ENCODE assay signal across 9 cellular contexts in genomic region chr22:25027959-25028840, GRCh38.
A peak's percentile ranks its signal among the peaks of the same experiment; 100 is the strongest.
DNase-seq lines count a peak whose midpoint lies in the region; ATAC-seq and TF ChIP-seq lines count a peak whose summit lies in the region.
"Had no signal": no experiment of that assay in that cellular context is flagged by ENCODE, and none has a peak within 500 bp of the region (broad histone marks: within the 10 kb centered on the region; RNA-seq: fewer than 3 reads in every experiment).

No MANE protein-coding gene starts in this region.

- TF ChIP-seq CTCF in tibial artery (IDR thresholded peaks at IDR 0.05), result peak; percentile 28 to 33

- H3K9me3 ChIP-seq in tibial artery, result no peaks in the 10 kb centered on the region

- in situ Hi-C loops in G401 (cut with HindIII; ENCODE audit: low sequenced_read_pairs), result loop anchor here (25.0 kb wide), 1 partner anchor 91 kb away; the partner anchor contains the start of gene LHFPL7

- H3K36me3 Mint-ChIP-seq in activated CD8-positive, alpha-beta memory T cell treated with anti-CD3 and anti-CD28 coated beads, Interleukin-2, amount 10 ng/mL, durations not matched to agents 7 days and 5 days, result no peaks in the 10 kb centered on the region
- H3K36me3 Mint-ChIP-seq in activated T-cell treated with anti-CD3 and anti-CD28 coated beads, Interleukin-2, amount 50 U/mL, for 4 hours (ENCODE audit: insufficient read depth), result no peaks in the 10 kb centered on the region

- H3K27ac Mint-ChIP-seq in activated CD8-positive, alpha-beta memory T cell treated with anti-CD3 and anti-CD28 coated beads, Interleukin-2, amount 10 ng/mL, durations not matched to agents 7 days and 5 days, result no peak overlapping the region

- intact Hi-C loops in left ventricle myocardium superior (cut with micrococcal nuclease), result no loop called here
- intact Hi-C loops in tibial artery (cut with DNase I; ENCODE audit: low total_unique reads), result no loop called here

- H3K27me3 ChIP-seq in tibial artery, result no peaks in the 10 kb centered on the region

- no peaks in the 10 kb centered on the region for H3K36me3 ChIP-seq in tibial artery

- no peak overlapping the region for H3K27ac ChIP-seq in tibial artery

- no peak overlapping the region for H3K4me3 ChIP-seq in tibial artery

- peaks cover 0 to 16% (median 7%) of the 10 kb centered on the region in 4 donors for H3K4me1 ChIP-seq in tibial artery

- H3K4me3 Mint-ChIP-seq in activated CD8-positive, alpha-beta memory T cell treated with anti-CD3 and anti-CD28 coated beads, Interleukin-2, amount 10 ng/mL, durations not matched to agents 7 days and 5 days, result no peak overlapping the region
- H3K4me3 Mint-ChIP-seq in activated T-cell treated with anti-CD3 and anti-CD28 coated beads, Interleukin-2, amount 50 U/mL, for 4 hours, result no peak overlapping the region

- no peaks in the 10 kb centered on the region for H3K9me3 Mint-ChIP-seq in activated CD8-positive, alpha-beta memory T cell treated with anti-CD3 and anti-CD28 coated beads, Interleukin-2, amount 10 ng/mL, durations not matched to agents 7 days and 5 days (ENCODE audit: low read depth)
- no peaks in the 10 kb centered on the region for H3K9me3 Mint-ChIP-seq in activated T-cell treated with anti-CD3 and anti-CD28 coated beads, Interleukin-2, amount 50 U/mL, for 4 hours

- peak; percentile 54 for DNase-seq in activated CD8-positive, alpha-beta memory T cell treated with anti-CD3 and anti-CD28 coated beads, Interleukin-2, amount 10 ng/mL, durations not matched to agents 7 days and 5 days
- no peak for DNase-seq in activated CD8-positive, alpha-beta memory T cell treated with anti-CD3 and anti-CD28 coated beads for 24 hours
- peak; percentile 11 to 38 for DNase-seq in activated CD4-positive, alpha-beta T cell treated with anti-CD3 and anti-CD28 coated beads, Interleukin-2, amount 50 U/mL, for 48 hours
- DNase-seq in left ventricle myocardium superior (peak; percentile 56), tibial artery (no peak), G401 (ENCODE audit: low spot score) (no peak)
- no peak for DNase-seq in activated T-cell treated with anti-CD3 and anti-CD28 coated beads, Interleukin-2, amount 50 U/mL, for 4 hours
- DNase-seq: T-helper 9 cell had no signal

- peaks cover 16% of the 10 kb centered on the region for H3K27me3 Mint-ChIP-seq in activated CD8-positive, alpha-beta memory T cell treated with anti-CD3 and anti-CD28 coated beads, Interleukin-2, amount 10 ng/mL, durations not matched to agents 7 days and 5 days
- H3K27me3 Mint-ChIP-seq in activated T-cell treated with anti-CD3 and anti-CD28 coated beads, Interleukin-2, amount 50 U/mL, for 4 hours (ENCODE audit: low read depth), result no peaks in the 10 kb centered on the region

- CTCF ChIA-PET in activated CD8-positive, alpha-beta memory T cell treated with anti-CD3 and anti-CD28 coated beads, Interleukin-2, amount 10 ng/mL, durations not matched to agents 7 days and 5 days (lab: Charles Lee), result interaction anchor here (0.8 to 3.0 kb wide), 8 partner anchors 20 to 225 kb away, joined by 3 to 15 read pairs (median 4); no protein-coding TSS in a partner anchor

- peaks cover 31% of the 10 kb centered on the region for H3K4me1 Mint-ChIP-seq in activated CD8-positive, alpha-beta memory T cell treated with anti-CD3 and anti-CD28 coated beads, Interleukin-2, amount 10 ng/mL, durations not matched to agents 7 days and 5 days
- H3K4me1 Mint-ChIP-seq in activated T-cell treated with anti-CD3 and anti-CD28 coated beads, Interleukin-2, amount 50 U/mL, for 4 hours (ENCODE audit: low read depth), result peaks cover 5% of the 10 kb centered on the region

- no peak for ATAC-seq in activated CD8-positive, alpha-beta memory T cell treated with anti-CD3 and anti-CD28 coated beads, Interleukin-2, amount 10 ng/mL, durations not matched to agents 7 days and 5 days
- peak; percentile 23 for ATAC-seq in left ventricle myocardium superior
- no peak for ATAC-seq in HG03095 (IDR thresholded peaks at IDR 0.05; ENCODE audit: unreplicated experiment)
- no peak for ATAC-seq in activated T-cell treated with anti-CD3 and anti-CD28 coated beads, Interleukin-2, amount 50 U/mL, for 4 hours

Comparison
In these comparisons a context has a peak if more than half of its experiments do, and no peak if none do; other contexts are left out.
1. DNase-seq: peak in activated CD8-positive, alpha-beta memory T cell treated with anti-CD3 and anti-CD28 coated beads, Interleukin-2, amount 10 ng/mL, durations not matched to agents 7 days and 5 days (single experiment), activated CD4-positive, alpha-beta T cell treated with anti-CD3 and anti-CD28 coated beads, Interleukin-2, amount 50 U/mL, for 48 hours (2 of 2) and left ventricle myocardium superior (single experiment); none in activated CD8-positive, alpha-beta memory T cell treated with anti-CD3 and anti-CD28 coated beads for 24 hours (single experiment), tibial artery (0 of 2), G401 (single experiment) and activated T-cell treated with anti-CD3 and anti-CD28 coated beads, Interleukin-2, amount 50 U/mL, for 4 hours (single experiment).